9 cellular contexts compared by ENCODE assay signal in genomic region chr14:74616507-74616906, GRCh38. TPM values are rescaled to one million over a fixed set of nuclear protein-coding genes. Genes with fewer than 3 reads are reported as not detected.
DNase-seq lines count a peak whose midpoint lies in the region; ATAC-seq lines count a peak whose summit lies in the region.
"Had no signal": no experiment of that assay in that cellular context is flagged by ENCODE, and none has a peak within 500 bp of the region (broad histone marks: within the 10 kb centered on the region; RNA-seq: fewer than 3 reads in every experiment).

No MANE protein-coding gene starts in this region.

- H3K4me3 ChIP-seq in adipocyte (ENCODE audit: low read length), result peak overlapping the region; percentile 44
- H3K4me3 ChIP-seq in mesodermal cell (ENCODE audit: extremely low read depth, insufficient read depth, low read length, poor library complexity, severe bottlenecking), result no peak overlapping the region

- peak; percentile 37 to 45 for DNase-seq in AML-193 (lab: John Stamatoyannopoulos, UW)
- peak; percentile 45 for DNase-seq in HT-29 (ENCODE audit: low spot score)
- peak; percentile 77 for DNase-seq in adipocyte (ENCODE audit: low read depth)
- DNase-seq in NCI-H2196 treated with DMSO at 0.1 percent for 48 hours (lab: John Stamatoyannopoulos, UW; ENCODE audit: unreplicated experiment), result no peak
- no peak for DNase-seq in SHP77 treated with DMSO at 0.1 percent for 48 hours (lab: John Stamatoyannopoulos, UW)
- no peak for DNase-seq in COR-L47 (lab: John Stamatoyannopoulos, UW)
- DNase-seq: kidney had no signal

- no peak for ATAC-seq in HG03175 (IDR thresholded peaks at IDR 0.05; ENCODE audit: unreplicated experiment)

- peak overlapping the region; percentile 65 for H3K9ac ChIP-seq in adipocyte (ENCODE audit: low read length)

- H3K36me3 ChIP-seq in adipocyte (ENCODE audit: control insufficient read depth, insufficient read depth, low read length, severe bottlenecking) (no peaks in the 10 kb centered on the region), mesodermal cell (ENCODE audit: control insufficient read depth, insufficient read depth, low read length) (peaks cover 2% of the 10 kb centered on the region)

- no peaks in the 10 kb centered on the region for H3K9me3 ChIP-seq in adipocyte (ENCODE audit: control insufficient read depth, low read length)
- H3K9me3 ChIP-seq in mesodermal cell (ENCODE audit: control insufficient read depth, low read length), result no peaks in the 10 kb centered on the region

- H3K4me1 ChIP-seq in adipocyte (ENCODE audit: control insufficient read depth, insufficient read depth, low read length), result peaks cover 69% of the 10 kb centered on the region
- peaks cover 69% of the 10 kb centered on the region for H3K4me1 ChIP-seq in mesodermal cell (ENCODE audit: control insufficient read depth, insufficient read depth, low read length, poor library complexity, severe bottlenecking)

- WGBS in mesodermal cell (ENCODE audit: insufficient coverage in 2 of 2), 2 experiments, result 36 to 44% methylated on average over 1 to 3 of the region's 4 CpGs

- H3K27ac ChIP-seq in mesodermal cell (ENCODE audit: low read depth, low read length, severe bottlenecking), result peak overlapping the region; percentile 94

- H3K27me3 ChIP-seq in adipocyte (replicated peaks; ENCODE audit: control insufficient read depth, insufficient read depth, low read length), result no peaks in the 10 kb centered on the region

RNA-seq across cellular contexts. Expression of gene LTBP2, which starts 4.5 kb away (rescaled TPM):
- total RNA-seq in HT-29 (2014; rRNA removed; shearing (Covaris generic)), result 0.31 and 2.6 TPM in 2 replicates
- 29.7 TPM for polyA plus RNA-seq in mesodermal cell (2013, experiment 1 of 2)
- polyA plus RNA-seq in mesodermal cell (2013, experiment 2 of 2), result 26.6 TPM

Comparison
In these comparisons a context has a peak if more than half of its experiments do, and no peak if none do; other contexts are left out.
1. DNase-seq: peak in AML-193 (2 of 2), HT-29 (single experiment) and adipocyte (single experiment); none in NCI-H2196 treated with DMSO at 0.1 percent for 48 hours (single experiment), SHP77 treated with DMSO at 0.1 percent for 48 hours (single experiment) and COR-L47 (single experiment).